Comparison of ENCODE assay signal across 10 cellular contexts in genomic region chr20:43583982-43584432, GRCh38. TPM values are rescaled to one million over a fixed set of nuclear protein-coding genes. Genes with fewer than 3 reads are reported as not detected.
DNase-seq lines count a peak whose midpoint lies in the region; ATAC-seq and TF ChIP-seq lines count a peak whose summit lies in the region.
"Had no signal": no experiment of that assay in that cellular context is flagged by ENCODE, and none has a peak within 500 bp of the region (broad histone marks: within the 10 kb centered on the region; RNA-seq: fewer than 3 reads in every experiment).

No MANE protein-coding gene starts in this region.

- no peak overlapping the region for H2AK5ac ChIP-seq in neuronal stem cell (ENCODE audit: low read depth, low read length)

- 0% methylated on average over 2 of the region's 2 CpGs for WGBS in mammary epithelial cell (ENCODE audit: low coverage, missing lambda C conversion rate)
- 40 to 48% methylated on average over 2 of the region's 2 CpGs for WGBS in gastroesophageal sphincter (ENCODE audit: low coverage in 1 of 2), 2 donors
- no CpG with 5 or more reads among the region's 2 CpGs for WGBS in neuronal stem cell (ENCODE audit: extremely low coverage in 2 of 2, insufficient read length in 2 of 2, insufficient replicate concordance in 1 of 2), 2 donors

- H2BK12ac ChIP-seq in neuronal stem cell (ENCODE audit: low read length), result no peak overlapping the region

- no peak overlapping the region for H2BK120ac ChIP-seq in neuronal stem cell (ENCODE audit: low read depth, low read length)

- no peak overlapping the region for H3K18ac ChIP-seq in neuronal stem cell (ENCODE audit: low read length)

- no peak overlapping the region for H2BK15ac ChIP-seq in neuronal stem cell (ENCODE audit: low read length)

- H3K27ac ChIP-seq in mammary epithelial cell (ENCODE audit: insufficient read depth, low read depth, low read length) (no peak overlapping the region), gastroesophageal sphincter (no peak overlapping the region), neuronal stem cell (replicated peaks; ENCODE audit: low read length) (no peak overlapping the region)
- H3K27ac ChIP-seq: VCaP had no signal

- H3K79me2 ChIP-seq in mammary epithelial cell (ENCODE audit: insufficient read depth, low read length), result no peaks in the 10 kb centered on the region

- H2AFZ ChIP-seq in mammary epithelial cell (ENCODE audit: low read depth, low read length) (no peak overlapping the region), neuronal stem cell (ENCODE audit: low read length) (no peak overlapping the region)

- no peak for TF ChIP-seq POLR2A in gastroesophageal sphincter (IDR thresholded peaks at IDR 0.05)

- no TSS peak for BruUV-seq in mammary epithelial cell (replicated peaks; lab: Mats Ljungman, UMichigan)

- no peak overlapping the region for H3K4ac ChIP-seq in neuronal stem cell (ENCODE audit: low read length)

- no peak overlapping the region for H3K9ac ChIP-seq in mammary epithelial cell (ENCODE audit: insufficient read depth, low read length)
- no peak overlapping the region for H3K9ac ChIP-seq in neuronal stem cell (ENCODE audit: low read depth, low read length, poor library complexity)

- H3K36me3 ChIP-seq in MG63, result no peaks in the 10 kb centered on the region
- H3K36me3 ChIP-seq in mammary epithelial cell (ENCODE audit: insufficient read depth, low read length), result no peaks in the 10 kb centered on the region
- no peaks in the 10 kb centered on the region for H3K36me3 ChIP-seq in gastroesophageal sphincter
- no peaks in the 10 kb centered on the region for H3K36me3 ChIP-seq in neuronal stem cell (replicated peaks in 1 of 2; ENCODE audit: control insufficient read depth in 2 of 2, insufficient read depth in 2 of 2, low read length in 2 of 2)

- intact Hi-C loops in mammary epithelial cell (cut with micrococcal nuclease), result no loop called here

- CTCF ChIA-PET in mammary epithelial cell (lab: Charles Lee; ENCODE audit: low non-redundant PET), result no interaction called here

- H3K4me3 ChIP-seq in MG63 (no peak overlapping the region), mammary epithelial cell (replicated peaks in 1 of 3; ENCODE audit: insufficient read depth in 1 of 3, low read depth in 2 of 3, low read length in 3 of 3) (no peak overlapping the region), gastroesophageal sphincter (no peak overlapping the region), neuronal stem cell (ENCODE audit: low read length in 2 of 2) (no peak overlapping the region)
- H3K4me3 ChIP-seq: mucosa of descending colon had no signal

- peak; percentile 96 to 97 for DNase-seq in AML-193 (lab: John Stamatoyannopoulos, UW)
- DNase-seq in MG63, result peak; percentile 79
- DNase-seq in mammary epithelial cell, result peak; percentile 92
- peak; percentile 82 for DNase-seq in medulla oblongata (ENCODE audit: extremely low spot score)
- no peak for DNase-seq in neuronal stem cell (ENCODE audit: low spot score)

- no peak for TF ChIP-seq CTCF in mammary epithelial cell (conservative IDR thresholded peaks at IDR 0.05 in 1 of 2, IDR thresholded peaks at IDR 0.05 in 1 of 2; ENCODE audit: extremely low read depth in 1 of 2, insufficient read depth in 1 of 2, low read depth in 1 of 2, low read length in 2 of 2)
- no peak for TF ChIP-seq CTCF in gastroesophageal sphincter (IDR thresholded peaks at IDR 0.05)

- no peak for ATAC-seq in GM18511 (IDR thresholded peaks at IDR 0.05; ENCODE audit: unreplicated experiment)
- ATAC-seq in HG02970 (IDR thresholded peaks at IDR 0.05; ENCODE audit: low FRiP score, unreplicated experiment), result no peak
- no peak for ATAC-seq in gastroesophageal sphincter
- ATAC-seq: mucosa of descending colon had no signal

- H3K27me3 ChIP-seq in MG63, result no peaks in the 10 kb centered on the region
- H3K27me3 ChIP-seq in mammary epithelial cell (ENCODE audit: insufficient read depth, low read length), result no peaks in the 10 kb centered on the region
- no peaks in the 10 kb centered on the region for H3K27me3 ChIP-seq in gastroesophageal sphincter
- H3K27me3 ChIP-seq in neuronal stem cell (ENCODE audit: control insufficient read depth in 3 of 3, insufficient read depth in 3 of 3, low read depth in 1 of 3, low read length in 3 of 3), result peaks cover 0 to 4% (median 0%) of the 10 kb centered on the region in 3 experiments

- H3K14ac ChIP-seq in neuronal stem cell (ENCODE audit: low read length), result no peak overlapping the region

- no peak overlapping the region for H3K4me2 ChIP-seq in mammary epithelial cell (ENCODE audit: insufficient read depth, low read depth, low read length)
- no peak overlapping the region for H3K4me2 ChIP-seq in neuronal stem cell (ENCODE audit: insufficient read depth, low read length, poor library complexity, severe bottlenecking)

- no peaks in the 10 kb centered on the region for H3K9me3 ChIP-seq in MG63
- H3K9me3 ChIP-seq in mammary epithelial cell (replicated peaks; ENCODE audit: insufficient read depth, low read length), result no peaks in the 10 kb centered on the region
- H3K9me3 ChIP-seq in gastroesophageal sphincter, result no peaks in the 10 kb centered on the region
- H3K9me3 ChIP-seq in neuronal stem cell (replicated peaks in 1 of 2; ENCODE audit: control insufficient read depth in 2 of 2, insufficient read depth in 1 of 2, low read depth in 1 of 2, low read length in 2 of 2), result no peaks in the 10 kb centered on the region
- H3K9me3 ChIP-seq: mucosa of descending colon had no signal

- H2BK5ac ChIP-seq in neuronal stem cell (ENCODE audit: low read length), result no peak overlapping the region

- H4K8ac ChIP-seq in neuronal stem cell (ENCODE audit: low read depth, low read length), result no peak overlapping the region

- no peak for TF ChIP-seq EP300 in gastroesophageal sphincter (IDR thresholded peaks at IDR 0.05)

- no peak overlapping the region for H4K91ac ChIP-seq in neuronal stem cell (ENCODE audit: low read depth, low read length, poor library complexity)

- H4K20me1 ChIP-seq in mammary epithelial cell (ENCODE audit: insufficient read depth, low read length), result no peaks in the 10 kb centered on the region

- H3K23ac ChIP-seq in neuronal stem cell (ENCODE audit: low read depth, low read length, poor library complexity), result no peak overlapping the region

- H3K4me1 ChIP-seq in mammary epithelial cell (ENCODE audit: insufficient read depth, low read length) (peaks cover 5% of the 10 kb centered on the region), gastroesophageal sphincter (no peaks in the 10 kb centered on the region), neuronal stem cell (ENCODE audit: control insufficient read depth in 2 of 2, insufficient read depth in 1 of 2, low read depth in 1 of 2, low read length in 2 of 2) (no peaks in the 10 kb centered on the region)

- H3K79me1 ChIP-seq in neuronal stem cell (ENCODE audit: low read depth, low read length), result no peaks in the 10 kb centered on the region

- in situ Hi-C loops in mammary epithelial cell (cut with MboI; ENCODE audit: low sequenced_read_pairs in 2 of 2), result no loop called here

- dilution Hi-C loops in mammary epithelial cell (cut with HindIII; ENCODE audit: low sequenced_read_pairs), result no loop called here

RNA-seq across cellular contexts. Expression of gene IFT52, which starts 6.7 kb away (rescaled TPM):
- total RNA-seq in MG63 (2014; rRNA removed; shearing (Covaris generic); ENCODE audit: low replicate concordance), result 45.4 and 53.0 TPM in 2 replicates
- total RNA-seq in mammary epithelial cell, result 10 to 100 TPM; 21.5 to 31.2 TPM
- 18.7 TPM for polyA plus RNA-seq in mammary epithelial cell
- polyA minus RNA-seq in mammary epithelial cell, result 38.4 TPM
- 10 to 100 TPM; 13.6 to 22.1 (median 16.7) TPM for total RNA-seq in gastroesophageal sphincter
- 98.6 TPM for polyA plus RNA-seq in neuronal stem cell (2013, experiment 1 of 2)
- 102 TPM for polyA plus RNA-seq in neuronal stem cell (2013, experiment 2 of 2)

RNA-seq across cellular contexts. Expression of gene SGK2, which starts 25.2 kb away (rescaled TPM):
- total RNA-seq in MG63 (2014; rRNA removed; shearing (Covaris generic); ENCODE audit: low replicate concordance), result 0.72 TPM in 1 of 2 replicates, not detected in the other
- under 1 TPM in 1 of 2 donors, not detected in 1; 0.33 TPM for total RNA-seq in mammary epithelial cell
- polyA plus RNA-seq in mammary epithelial cell, result not detected
- not detected for polyA minus RNA-seq in mammary epithelial cell
- total RNA-seq in gastroesophageal sphincter, result 1 to 10 TPM in 1 of 4 donors, under 1 TPM in 1, not detected in 2; 0.16 to 2.2 TPM
- 1.7 TPM for polyA plus RNA-seq in neuronal stem cell (2013, experiment 1 of 2)
- polyA plus RNA-seq in neuronal stem cell (2013, experiment 2 of 2), result 1.9 TPM
